28 cellular contexts compared by ENCODE assay signal in the genomic region with DNA sequence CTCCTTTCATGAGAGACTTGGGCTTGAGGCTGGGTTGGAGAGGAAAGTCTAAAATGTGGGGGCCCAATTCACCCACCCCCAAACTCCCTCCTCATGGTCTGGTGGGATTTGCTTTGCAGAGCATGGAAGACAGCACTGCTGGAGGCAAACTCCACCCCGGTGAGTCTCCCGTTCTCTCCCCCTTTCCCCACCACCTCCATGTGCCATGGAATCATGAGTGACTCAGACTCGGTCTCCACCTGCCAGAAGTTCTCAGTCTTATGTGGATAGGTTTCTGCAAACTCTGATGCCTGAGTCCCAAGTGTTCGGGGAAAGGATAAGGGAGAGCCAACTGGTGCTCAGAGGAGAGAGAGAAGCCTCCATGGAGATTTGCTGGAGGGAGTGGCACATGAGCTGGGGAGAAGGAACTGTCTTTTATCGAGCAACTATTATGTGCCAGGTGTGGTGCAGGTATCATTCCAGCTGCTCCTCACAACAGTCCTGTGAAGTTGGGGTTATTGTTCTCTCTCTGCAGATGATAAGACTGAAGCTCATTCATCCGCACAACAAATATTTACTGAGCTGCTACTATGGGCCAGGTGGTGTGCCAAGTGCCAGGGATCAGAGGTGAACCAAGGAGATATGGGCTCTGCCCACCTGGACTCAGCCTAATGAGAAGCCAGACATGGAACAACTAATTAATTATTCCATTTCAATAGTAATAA. TPM values are rescaled to one million over a fixed set of nuclear protein-coding genes. Genes with fewer than 3 reads are reported as not detected.
DNase-seq lines count a peak whose midpoint lies in the region; ATAC-seq, FAIRE-seq and TF ChIP-seq lines count a peak whose summit lies in the region.
"Had no signal": no experiment of that assay in that cellular context is flagged by ENCODE, and none has a peak within 500 bp of the region (broad histone marks: within the 10 kb centered on the region; RNA-seq: fewer than 3 reads in every experiment).

No MANE protein-coding gene starts in this region.

- TF ChIP-seq EP300 in HepG2 (IDR thresholded peaks at IDR 0.05; ENCODE audit: low read depth in 2 of 2, low read length in 2 of 2), result no peak
- TF ChIP-seq EP300 in HepG2 (CRISPR knock-in tag; IDR thresholded peaks at IDR 0.05; ENCODE audit: borderline replicate concordance), result no peak; the same call in 1 of the 2 replicates
- no peak for TF ChIP-seq EP300 in tibial nerve (IDR thresholded peaks at IDR 0.05)

- no peaks in the 10 kb centered on the region for H3K36me3 ChIP-seq in body of pancreas (replicated peaks in 1 of 2; ENCODE audit: insufficient read depth in 1 of 2, low read depth in 2 of 2)
- peaks cover 5 to 16% of the 10 kb centered on the region in 2 experiments for H3K36me3 ChIP-seq in HepG2 (replicated peaks in 1 of 2; ENCODE audit: control insufficient read depth in 1 of 2, insufficient read depth in 2 of 2, low read length in 2 of 2)
- peaks cover 0 to 21% (median 0%) of the 10 kb centered on the region in 3 donors for H3K36me3 ChIP-seq in tibial nerve

- no peak for ATAC-seq in body of pancreas
- no peak for ATAC-seq in HepG2
- ATAC-seq in T-cell (replicated peaks in 1 of 4), result no peak

- H3K27ac ChIP-seq in body of pancreas, result peak overlapping the region in 3 of 4 donors; percentile 47 to 63 (median 54)
- peak overlapping the region; percentile 89 for H3K27ac ChIP-seq in HepG2 (ENCODE audit: extremely low read length, insufficient read depth, low read length)
- peak overlapping the region; percentile 41 to 87 (median 74) for H3K27ac ChIP-seq in tibial nerve
- H3K27ac ChIP-seq: hepatocyte had no signal

- no peak for FAIRE-seq in HepG2 (lab: Jason Lieb, UNC)
- no peak for FAIRE-seq in H54 (lab: Jason Lieb, UNC)
- FAIRE-seq: GM12891 had no signal

- H3K27ac Mint-ChIP-seq in T-cell, result no peak overlapping the region
- H3K27ac Mint-ChIP-seq: activated T-cell treated with anti-CD3 and anti-CD28 coated beads, Interleukin-2, amount 50 U/mL, for 24 hours; stimulated activated naive CD8-positive, alpha-beta T cell treated with anti-CD3 and anti-CD28 coated beads, Interleukin-15, Interleukin-2, amounts not matched to agents 100 ng/mL and 50 ng/mL, for 24 hours had no signal

- 72 to 74% methylated on average over 6 of the region's 6 CpGs for WGBS in body of pancreas, 2 donors
- 60% methylated on average over 6 of the region's 6 CpGs for WGBS in HepG2 (ENCODE audit: low lambda C conversion rate)
- 83% methylated on average over 6 of the region's 6 CpGs for WGBS in tibial nerve, 2 donors

- H3K27me3 Mint-ChIP-seq in T-cell, result no peaks in the 10 kb centered on the region
- H3K27me3 Mint-ChIP-seq: activated T-cell treated with anti-CD3 and anti-CD28 coated beads, Interleukin-2, amount 50 U/mL, for 24 hours; CD8-positive, alpha-beta memory T cell; stimulated activated naive CD8-positive, alpha-beta T cell treated with anti-CD3 and anti-CD28 coated beads, Interleukin-15, Interleukin-2, amounts not matched to agents 100 ng/mL and 50 ng/mL, for 24 hours had no signal

- H3K9ac ChIP-seq in HepG2 (ENCODE audit: insufficient read depth, low read depth, low read length), result peak overlapping the region; percentile 66

- no peak for TF ChIP-seq RAD21 in HepG2 (CRISPR knock-in tag; IDR thresholded peaks at IDR 0.05)

- no peak overlapping the region for H2AFZ ChIP-seq in HepG2 (ENCODE audit: low read length)
- H2AFZ ChIP-seq: hepatocyte had no signal

- TF ChIP-seq CTCF in body of pancreas (IDR thresholded peaks at IDR 0.05) (no peak), HepG2 (CRISPR knock-in tag; IDR thresholded peaks at IDR 0.05) (no peak), tibial nerve (IDR thresholded peaks at IDR 0.05) (no peak)

- H4K20me1 ChIP-seq in HepG2 (ENCODE audit: insufficient read depth, low read length), result no peaks in the 10 kb centered on the region

- TF ChIP-seq POLR2A in body of pancreas (IDR thresholded peaks at IDR 0.05) (no peak), HepG2 (IDR thresholded peaks at IDR 0.05; ENCODE audit: insufficient read depth in 1 of 2, low read depth in 2 of 2, low read length in 2 of 2) (no peak), tibial nerve (IDR thresholded peaks at IDR 0.05) (no peak), H54 (IDR thresholded peaks at IDR 0.05; ENCODE audit: low read depth, low read length) (no peak)

- H3K4me1 ChIP-seq in body of pancreas (peaks cover 12% of the 10 kb centered on the region), HepG2 (ENCODE audit: insufficient read depth, low read length) (peaks cover 75% of the 10 kb centered on the region), tibial nerve (peaks cover 0 to 48% (median 13%) of the 10 kb centered on the region in 4 donors)

- no peaks in the 10 kb centered on the region for H3K9me3 Mint-ChIP-seq in T-cell
- H3K9me3 Mint-ChIP-seq: activated T-cell treated with anti-CD3 and anti-CD28 coated beads, Interleukin-2, amount 50 U/mL, for 24 hours; CD8-positive, alpha-beta memory T cell; immature natural killer cell; stimulated activated naive CD8-positive, alpha-beta T cell treated with anti-CD3 and anti-CD28 coated beads, Interleukin-15, Interleukin-2, amounts not matched to agents 100 ng/mL and 50 ng/mL, for 24 hours had no signal

- H3K4me2 ChIP-seq in HepG2 (ENCODE audit: low read depth, low read length), result peak overlapping the region; percentile 47
- H3K4me2 ChIP-seq: hepatocyte had no signal

- peaks cover 18% of the 10 kb centered on the region for H3K36me3 Mint-ChIP-seq in T-cell
- H3K36me3 Mint-ChIP-seq: immature natural killer cell had no signal

- H3K27me3 ChIP-seq in body of pancreas (no peaks in the 10 kb centered on the region), HepG2 (ENCODE audit: control insufficient read depth in 1 of 2, insufficient read depth in 2 of 2, low read length in 2 of 2) (no peaks in the 10 kb centered on the region), tibial nerve (no peaks in the 10 kb centered on the region)
- H3K27me3 ChIP-seq: hepatocyte had no signal

- CTCF ChIA-PET in HepG2 (lab: Yijun Ruan, JAX; ENCODE audit: low intra/inter-chr PET ratio, low total read pairs) (interaction anchor here (0.8 to 0.9 kb wide), 2 partner anchors 8 to 27 kb away, joined by 3 read pairs; no protein-coding TSS in a partner anchor), T-cell (lab: Charles Lee) (no interaction called here)

- H3K4me1 Mint-ChIP-seq in T-cell, result peaks cover 10 to 12% (median 11%) of the 10 kb centered on the region in 3 donors

- DNase-seq in NCI-H748 (lab: John Stamatoyannopoulos, UW; ENCODE audit: unreplicated experiment) (peak; percentile 34), NCI-H748 treated with DMSO at 0.1 percent for 48 hours (lab: John Stamatoyannopoulos, UW) (no peak), body of pancreas (no peak), HepG2 (ENCODE audit: low spot score) (peak; percentile 42), tibial nerve (ENCODE audit: low spot score in 2 of 2) (no peak), AG08396 (ENCODE audit: low spot score) (no peak), H54 (ENCODE audit: insufficient read length, low spot score) (no peak), T-cell (no peak)
- DNase-seq: 8988T; activated CD4-positive, alpha-beta T cell treated with anti-CD3 and anti-CD28 coated beads for 1 hour; activated naive CD4-positive, alpha-beta T cell; activated T-cell treated with anti-CD3 and anti-CD28 coated beads, Interleukin-2, amount 50 U/mL, for 24 hours; amniotic stem cell; CD8-positive, alpha-beta memory T cell; central memory CD4-positive, alpha-beta T cell; erythroblast; foreskin fibroblast; immature natural killer cell; left ventricle myocardium superior; NCI-H1417 treated with DMSO at 0.1 percent for 48 hours; NCI-H2171; Right ventricle myocardium superior; stimulated activated CD4-positive, alpha-beta T cell treated with anti-CD3 and anti-CD28 coated beads, Interleukin-12 subunit alpha, Interleukin-12 subunit beta, amount 100 ng/mL, for 4 hours; stimulated activated CD4-positive, alpha-beta T cell treated with anti-CD3 and anti-CD28 coated beads, Interleukin-4, amount 100 ng/mL, for 4 hours; trophoblast cell had no signal

- intact Hi-C loops in body of pancreas (cut with DNase I) (no loop called here), HepG2 (cut with micrococcal nuclease; ENCODE audit: unreplicated experiment) (loop anchor here (2.0 to 10.0 kb wide), 2 partner anchors 28 to 178 kb away; no protein-coding TSS in a partner anchor)

- H3K9me3 ChIP-seq in body of pancreas, result no peaks in the 10 kb centered on the region
- H3K9me3 ChIP-seq in HepG2 (ENCODE audit: low read length), result no peaks in the 10 kb centered on the region
- H3K9me3 ChIP-seq in tibial nerve, result no peaks in the 10 kb centered on the region

- BruUV-seq in HepG2 (replicated peaks; lab: Mats Ljungman, UMichigan), result no TSS peak

- H3K4me3 Mint-ChIP-seq in T-cell, result no peak overlapping the region
- H3K4me3 Mint-ChIP-seq: activated T-cell treated with anti-CD3 and anti-CD28 coated beads, Interleukin-2, amount 50 U/mL, for 24 hours; CD8-positive, alpha-beta memory T cell; immature natural killer cell; stimulated activated naive CD8-positive, alpha-beta T cell treated with anti-CD3 and anti-CD28 coated beads, Interleukin-15, Interleukin-2, amounts not matched to agents 100 ng/mL and 50 ng/mL, for 24 hours had no signal

- in situ Hi-C loops in HepG2 (cut with HindIII; ENCODE audit: extremely low pct_ligation_motif_present, low pct_unique_long_range_greater_than_20kb), result loop anchor here (10.0 kb wide), 1 partner anchor 168 kb away; no protein-coding TSS in a partner anchor

- H3K79me2 ChIP-seq in HepG2 (ENCODE audit: insufficient read depth, low read length), result peaks cover 2% of the 10 kb centered on the region
- H3K79me2 ChIP-seq: hepatocyte had no signal

- H3K4me3 ChIP-seq in body of pancreas, result no peak overlapping the region
- peak overlapping the region in 1 of 3 experiments; percentile 26; a peak in 1 of 6 replicates for H3K4me3 ChIP-seq in HepG2 (replicated peaks in 1 of 3; ENCODE audit: insufficient read depth in 1 of 3, low read depth in 2 of 3, low read length in 3 of 3)
- no peak overlapping the region for H3K4me3 ChIP-seq in tibial nerve
- H3K4me3 ChIP-seq: hepatocyte had no signal

- POLR2A ChIA-PET in HepG2 (lab: Yijun Ruan, JAX) (interaction anchor here (0.7 to 2.1 kb wide), 4 partner anchors 13 to 126 kb away, joined by 3 to 9 read pairs (median 3); no protein-coding TSS in a partner anchor), T-cell (lab: Charles Lee) (interaction anchor here in 1 of 2 donors (1.0 kb wide), 1 partner anchor 496 kb away, joined by 3 read pairs; no protein-coding TSS in a partner anchor)

RNA-seq across cellular contexts. Expression of a gene that starts 6.6 kb away (rescaled TPM):
- 10 to 100 TPM; 22.4 to 42.5 TPM for total RNA-seq in body of pancreas
- 68.0 and 71.7 TPM in 2 replicates for total RNA-seq in HepG2 (2016; rRNA removed; fragmentation: Illumina TruSeq; extraction: Trizol)
- 14.1 and 14.6 TPM in 2 replicates for total RNA-seq in HepG2 (2016; cell fraction: cytosol; rRNA removed; fragmentation: Illumina TruSeq; extraction: Trizol; ENCODE audit: low read depth)
- total RNA-seq in HepG2 (2016; cell fraction: insoluble cytoplasmic fraction; rRNA removed; fragmentation: Illumina TruSeq; extraction: Trizol), result 68.8 and 77.9 TPM in 2 replicates
- total RNA-seq in HepG2 (2016; cell fraction: membrane; rRNA removed; fragmentation: Illumina TruSeq; extraction: Trizol), result 30.3 and 30.6 TPM in 2 replicates
- total RNA-seq in HepG2 (2016; cell fraction: nucleus; rRNA removed; fragmentation: Illumina TruSeq; extraction: Trizol), result 31.7 and 39.9 TPM in 2 replicates
- polyA plus RNA-seq in HepG2 (2011; rRNA removed), result 77.1 and 99.3 TPM in 2 replicates
- polyA plus RNA-seq in HepG2 (2011; cell fraction: cytosol; rRNA removed), result 95.0 and 157 TPM in 2 replicates
- 107 and 154 TPM in 2 replicates for polyA plus RNA-seq in HepG2 (2011; cell fraction: nucleus; rRNA removed)
- 47.9 and 54.0 TPM in 2 replicates for polyA plus RNA-seq in HepG2 (2012)
- polyA plus RNA-seq in HepG2 (2016; cell fraction: cytosol; fragmentation: Illumina TruSeq; extraction: Trizol; ENCODE audit: low read depth), result 16.0 and 24.3 TPM in 2 replicates
- polyA plus RNA-seq in HepG2 (2016; cell fraction: insoluble cytoplasmic fraction; fragmentation: Illumina TruSeq; extraction: Trizol; ENCODE audit: low read depth), result 128 and 133 TPM in 2 replicates
- 43.9 and 47.0 TPM in 2 replicates for polyA plus RNA-seq in HepG2 (2016; cell fraction: membrane; fragmentation: Illumina TruSeq; extraction: Trizol; ENCODE audit: low read depth)
- 69.9 and 81.4 TPM in 2 replicates for polyA plus RNA-seq in HepG2 (2016; cell fraction: nucleus; fragmentation: Illumina TruSeq; extraction: Trizol; ENCODE audit: insufficient read depth, low read depth)
- polyA minus RNA-seq in HepG2 (2011; rRNA and poly(A)+ RNA removed; ENCODE audit: low replicate concordance), result 0.09 and 172 TPM in 2 replicates
- 66.4 and 67.7 TPM in 2 replicates for polyA minus RNA-seq in HepG2 (2011; cell fraction: cytosol; rRNA and poly(A)+ RNA removed)
- polyA minus RNA-seq in HepG2 (2011; cell fraction: nucleus; rRNA and poly(A)+ RNA removed), result 33.3 and 41.1 TPM in 2 replicates
- total RNA-seq in tibial nerve, result 100 to 1,000 TPM in 3 of 4 donors, 10 to 100 TPM in 1; 71.4 to 226 (median 206) TPM
- total RNA-seq in T-cell, result 10 to 100 TPM; 50.8 to 70.6 (median 61.1) TPM

RNA-seq across cellular contexts. Expression of a gene that starts 55.1 kb away (rescaled TPM):
- 10 to 100 TPM in 1 of 2 donors, 1 to 10 TPM in 1; 8.9 to 14.0 TPM for total RNA-seq in body of pancreas
- total RNA-seq in HepG2 (2016; rRNA removed; fragmentation: Illumina TruSeq; extraction: Trizol), result 13.9 and 15.0 TPM in 2 replicates
- 0.91 and 0.97 TPM in 2 replicates for total RNA-seq in HepG2 (2016; cell fraction: cytosol; rRNA removed; fragmentation: Illumina TruSeq; extraction: Trizol; ENCODE audit: low read depth)
- total RNA-seq in HepG2 (2016; cell fraction: insoluble cytoplasmic fraction; rRNA removed; fragmentation: Illumina TruSeq; extraction: Trizol), result 14.3 and 14.4 TPM in 2 replicates
- 6.4 and 7.1 TPM in 2 replicates for total RNA-seq in HepG2 (2016; cell fraction: membrane; rRNA removed; fragmentation: Illumina TruSeq; extraction: Trizol)
- 13.5 and 14.9 TPM in 2 replicates for total RNA-seq in HepG2 (2016; cell fraction: nucleus; rRNA removed; fragmentation: Illumina TruSeq; extraction: Trizol)
- polyA plus RNA-seq in HepG2 (2011; rRNA removed), result 15.8 and 17.5 TPM in 2 replicates
- 7.8 and 8.6 TPM in 2 replicates for polyA plus RNA-seq in HepG2 (2011; cell fraction: cytosol; rRNA removed)
- 24.2 and 33.5 TPM in 2 replicates for polyA plus RNA-seq in HepG2 (2011; cell fraction: nucleus; rRNA removed)
- 14.4 and 14.7 TPM in 2 replicates for polyA plus RNA-seq in HepG2 (2012)
- polyA plus RNA-seq in HepG2 (2016; cell fraction: cytosol; fragmentation: Illumina TruSeq; extraction: Trizol; ENCODE audit: low read depth), result 0.77 and 0.78 TPM in 2 replicates
- 11.3 and 13.2 TPM in 2 replicates for polyA plus RNA-seq in HepG2 (2016; cell fraction: insoluble cytoplasmic fraction; fragmentation: Illumina TruSeq; extraction: Trizol; ENCODE audit: low read depth)
- polyA plus RNA-seq in HepG2 (2016; cell fraction: membrane; fragmentation: Illumina TruSeq; extraction: Trizol; ENCODE audit: low read depth), result 3.0 and 3.2 TPM in 2 replicates
- 16.9 and 17.7 TPM in 2 replicates for polyA plus RNA-seq in HepG2 (2016; cell fraction: nucleus; fragmentation: Illumina TruSeq; extraction: Trizol; ENCODE audit: insufficient read depth, low read depth)
- 28.4 and 45.6 TPM in 2 replicates for polyA minus RNA-seq in HepG2 (2011; rRNA and poly(A)+ RNA removed; ENCODE audit: low replicate concordance)
- 12.5 and 15.3 TPM in 2 replicates for polyA minus RNA-seq in HepG2 (2011; cell fraction: cytosol; rRNA and poly(A)+ RNA removed)
- polyA minus RNA-seq in HepG2 (2011; cell fraction: nucleus; rRNA and poly(A)+ RNA removed), result 15.4 and 17.0 TPM in 2 replicates
- total RNA-seq in tibial nerve, result 10 to 100 TPM; 28.8 to 53.5 (median 30.6) TPM
- 10 to 100 TPM; 23.6 to 27.0 (median 24.7) TPM for total RNA-seq in T-cell

Comparison
In these comparisons a context has a peak if more than half of its experiments do, and no peak if none do; other contexts are left out.
1. DNase-seq: peak in NCI-H748 (single experiment) and HepG2 (single experiment); none in NCI-H748 treated with DMSO at 0.1 percent for 48 hours (single experiment), body of pancreas (0 of 4), tibial nerve (0 of 2), AG08396 (single experiment), H54 (single experiment) and T-cell (0 of 34).
2. Peak in every context shown above with its lines, with median percentiles within 50 percentile points of each other: H3K27ac ChIP-seq.